8 cellular contexts compared by ENCODE assay signal in genomic region chr7:108455833-108456677, GRCh38. TPM values are rescaled to one million over a fixed set of nuclear protein-coding genes. Genes with fewer than 3 reads are reported as not detected.
DNase-seq lines count a peak whose midpoint lies in the region; ATAC-seq and TF ChIP-seq lines count a peak whose summit lies in the region.

Gene NRCAM, minus strand, starts transcription at chr7:108456436. Its CDS starts 216,372 bp downstream, at chr7:108240064.

- H3K27me3 ChIP-seq in HAP-1 (ENCODE audit: low read depth) (peaks cover 63% of the 10 kb centered on the region), aorta (ENCODE audit: control insufficient read depth in 1 of 2, insufficient read depth in 2 of 2, low read length in 1 of 2) (no peaks in the 10 kb centered on the region)

- TF ChIP-seq CTCF in fibroblast of villous mesenchyme (IDR thresholded peaks at IDR 0.05; ENCODE audit: insufficient read depth, low read depth, low read length) (no peak), nephron progenitor cell (IDR thresholded peaks at IDR 0.05) (no peak)

- no peak within 1 kb of the TSS for H3K27ac Mint-ChIP-seq in nephron progenitor cell

- no peaks in the 10 kb centered on the region for H3K9me3 ChIP-seq in HAP-1
- H3K9me3 ChIP-seq in aorta (ENCODE audit: control insufficient read depth, low read length), result no peaks in the 10 kb centered on the region

- 0 to 1% methylated on average over 54 to 93 of the region's 93 CpGs for WGBS in aorta, 2 donors

- H3K27me3 Mint-ChIP-seq in nephron progenitor cell (ENCODE audit: low read depth, poor library complexity), result peaks cover 79% of the 10 kb centered on the region

- intact Hi-C loops in aorta (cut with DNase I), result loop anchor here in 1 of 2 donors (10.0 kb wide), 1 partner anchor 49 kb away; no protein-coding TSS in a partner anchor

- H3K9me3 Mint-ChIP-seq in nephron progenitor cell, result no peaks in the 10 kb centered on the region

- ATAC-seq in aorta (ENCODE audit: low FRiP score), result peak; percentile 30

- no peaks in the 10 kb centered on the region for H3K36me3 Mint-ChIP-seq in nephron progenitor cell (ENCODE audit: low read depth)

- H3K4me1 ChIP-seq in HAP-1 (no peaks in the 10 kb centered on the region), aorta (ENCODE audit: control insufficient read depth in 1 of 2, insufficient read depth in 2 of 2, low read length in 2 of 2) (no peaks in the 10 kb centered on the region)

- DNase-seq in Caki2 (ENCODE audit: low read depth) (peak; percentile 81), HAP-1 (ENCODE audit: low spot score in 2 of 2) (peak; percentile 34 to 79), NCI-H2171 treated with DMSO at 0.1 percent for 48 hours (lab: John Stamatoyannopoulos, UW) (peak; percentile 94), fibroblast of villous mesenchyme (ENCODE audit: low read depth) (peak; percentile 17), nephron progenitor cell (peak; percentile 88), aorta (peak; percentile 44 to 75), LoVo (ENCODE audit: low spot score) (no peak)
- peak; percentile 55 to 65 for DNase-seq in activated T-cell treated with anti-CD3 and anti-CD28 coated beads, Interleukin-2, amount 50 U/mL, for 48 hours

- H3K4me3 ChIP-seq in HAP-1 (peak within 1 kb of the TSS; percentile 36), fibroblast of villous mesenchyme (ENCODE audit: low read depth, low read length) (peak within 1 kb of the TSS; percentile 36), aorta (ENCODE audit: low read length in 2 of 2) (peak within 1 kb of the TSS; percentile 32 to 68)

- peaks cover 30% of the 10 kb centered on the region for H3K4me1 Mint-ChIP-seq in nephron progenitor cell

- peak within 1 kb of the TSS; percentile 84 for H3K4me3 Mint-ChIP-seq in nephron progenitor cell

- H3K27ac ChIP-seq in aorta (ENCODE audit: low read depth in 1 of 2, low read length in 2 of 2), result no peak within 1 kb of the TSS

- H3K36me3 ChIP-seq in HAP-1 (replicated peaks), result no peaks in the 10 kb centered on the region
- no peaks in the 10 kb centered on the region for H3K36me3 ChIP-seq in aorta (ENCODE audit: control insufficient read depth in 1 of 2, insufficient read depth in 2 of 2, low read length in 1 of 2)

- in situ Hi-C loops in Caki2 (cut with HindIII; ENCODE audit: low pct_unique_long_range_greater_than_20kb, low sequenced_read_pairs), result no loop called here
- in situ Hi-C loops in HAP-1 (cut with MboI; ENCODE audit: low sequenced_read_pairs), result loop anchor here (10.0 kb wide), 1 partner anchor 281 kb away; no protein-coding TSS in a partner anchor

RNA-seq across cellular contexts. Expression of gene NRCAM, which starts in this region (rescaled TPM):
- total RNA-seq in Caki2 (2014; rRNA removed; shearing (Covaris generic); ENCODE audit: low replicate concordance), result 41.9 and 62.1 TPM in 2 replicates
- total RNA-seq in fibroblast of villous mesenchyme (0.97 and 1.3 TPM in 2 replicates), aorta (1 to 10 TPM in 1 of 2 donors, under 1 TPM in 1; 0.93 to 1.8 TPM)
- polyA plus RNA-seq in aorta, result under 1 TPM; under 0.01 to 0.59 TPM

Comparison
In these comparisons a context has a peak if more than half of its experiments do, and no peak if none do; other contexts are left out.
1. RNA of gene NRCAM (total RNA-seq): 41.9 to 62.1 TPM in Caki2; 0.93 to 1.8 TPM in aorta and 0.97 to 1.3 TPM in fibroblast of villous mesenchyme; every median in the first group is over 10 times any median in the second.
2. Peak in every context shown above with its lines, with median percentiles within 50 percentile points of each other: H3K4me3 ChIP-seq.